In the genomic region with DNA sequence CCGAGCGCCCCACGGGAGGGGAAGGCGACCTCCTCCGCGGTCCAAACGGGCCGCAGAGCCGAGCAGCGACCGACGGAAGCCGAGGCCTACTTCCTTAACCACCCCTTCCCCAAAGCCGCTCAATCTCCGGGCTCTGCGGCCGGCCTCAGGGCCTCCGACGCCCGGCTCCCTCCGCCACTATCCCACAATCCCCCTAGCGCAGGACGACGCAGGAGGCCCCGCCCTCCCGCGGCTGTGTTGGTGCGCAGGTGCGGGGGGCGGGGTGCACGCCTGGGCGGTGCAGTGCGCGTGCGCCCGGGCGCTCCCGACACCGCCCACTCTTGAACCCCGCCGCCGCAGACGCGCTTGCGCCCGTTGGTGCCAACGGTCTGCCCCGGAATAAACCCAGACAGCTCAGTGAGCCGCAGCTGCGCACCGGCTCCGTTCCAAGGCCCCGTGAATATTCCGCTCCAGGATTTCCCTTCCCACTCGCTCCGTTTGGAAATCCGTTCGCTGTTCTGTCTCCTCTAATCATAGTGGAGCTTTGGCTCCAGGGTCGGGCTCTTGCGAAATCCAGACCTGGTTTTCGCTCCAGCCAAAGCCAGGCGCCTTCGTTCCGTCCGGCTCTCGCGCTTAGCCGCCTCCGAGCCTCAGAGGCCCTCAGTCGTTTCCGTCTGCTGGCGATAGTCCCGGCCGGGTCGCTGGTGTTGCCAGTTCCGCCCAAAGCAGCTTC, we compare ENCODE assay signal across 8 cellular contexts. TPM values are rescaled to one million over a fixed set of nuclear protein-coding genes. Genes with fewer than 3 reads are reported as not detected.
A peak's percentile ranks its signal among the peaks of the same experiment; 100 is the strongest.
DNase-seq lines count a peak whose midpoint lies in the region; ATAC-seq and TF ChIP-seq lines count a peak whose summit lies in the region.

A gene with protein sequence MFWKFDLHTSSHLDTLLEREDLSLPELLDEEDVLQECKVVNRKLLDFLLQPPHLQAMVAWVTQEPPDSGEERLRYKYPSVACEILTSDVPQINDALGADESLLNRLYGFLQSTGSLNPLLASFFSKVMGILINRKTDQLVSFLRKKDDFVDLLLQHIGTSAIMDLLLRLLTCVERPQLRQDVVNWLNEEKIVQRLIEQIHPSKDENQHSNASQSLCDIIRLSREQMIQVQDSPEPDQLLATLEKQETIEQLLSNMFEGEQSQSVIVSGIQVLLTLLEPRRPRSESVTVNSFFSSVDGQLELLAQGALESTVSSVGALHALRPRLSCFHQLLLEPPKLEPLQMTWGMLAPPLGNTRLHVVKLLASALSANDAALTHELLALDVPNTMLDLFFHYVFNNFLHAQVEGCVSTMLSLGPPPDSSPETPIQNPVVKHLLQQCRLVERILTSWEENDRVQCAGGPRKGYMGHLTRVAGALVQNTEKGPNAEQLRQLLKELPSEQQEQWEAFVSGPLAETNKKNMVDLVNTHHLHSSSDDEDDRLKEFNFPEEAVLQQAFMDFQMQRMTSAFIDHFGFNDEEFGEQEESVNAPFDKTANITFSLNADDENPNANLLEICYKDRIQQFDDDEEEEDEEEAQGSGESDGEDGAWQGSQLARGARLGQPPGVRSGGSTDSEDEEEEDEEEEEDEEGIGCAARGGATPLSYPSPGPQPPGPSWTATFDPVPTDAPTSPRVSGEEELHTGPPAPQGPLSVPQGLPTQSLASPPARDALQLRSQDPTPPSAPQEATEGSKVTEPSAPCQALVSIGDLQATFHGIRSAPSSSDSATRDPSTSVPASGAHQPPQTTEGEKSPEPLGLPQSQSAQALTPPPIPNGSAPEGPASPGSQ (minus strand): TSS at position 190 of the 712 bp plus-strand sequence. CDS start 11,914 bp downstream, outside the sequence.

- H3K27me3 ChIP-seq in gastroesophageal sphincter (no peaks in the 10 kb centered on the region), neutrophil (no peaks in the 10 kb centered on the region)

- peak within 1 kb of the TSS; percentile 93 for H3K9ac ChIP-seq in SK-N-MC (ENCODE audit: insufficient read length)

- CTCF ChIA-PET in activated naive CD4-positive, alpha-beta T cell treated with anti-CD3 and anti-CD28 coated beads, Interleukin-2, amount 10 ng/mL, durations not matched to agents 7 days and 5 days (lab: Charles Lee), result interaction anchor here (0.9 to 2.6 kb wide), 5 partner anchors 21 to 98 kb away, joined by 3 to 9 read pairs (median 4); partner anchors contain the start of genes HSPBP1 and KMT5C

- peak within 1 kb of the TSS; percentile 97 for H3K27ac Mint-ChIP-seq in HFFc6
- H3K27ac Mint-ChIP-seq in activated naive CD4-positive, alpha-beta T cell treated with anti-CD3 and anti-CD28 coated beads, Interleukin-2, amount 10 ng/mL, durations not matched to agents 7 days and 5 days, result peak within 1 kb of the TSS; percentile 99

- ATAC-seq in gastroesophageal sphincter, result peak; percentile 98

- peak within 1 kb of the TSS; percentile 95 for H3K4me3 Mint-ChIP-seq in HFFc6
- H3K4me3 Mint-ChIP-seq in activated naive CD4-positive, alpha-beta T cell treated with anti-CD3 and anti-CD28 coated beads, Interleukin-2, amount 10 ng/mL, durations not matched to agents 7 days and 5 days, result peak within 1 kb of the TSS; percentile 99

- H3K27ac ChIP-seq in SK-N-MC (peak within 1 kb of the TSS; percentile 97), gastroesophageal sphincter (peak within 1 kb of the TSS; percentile 86 to 94 (median 91)), neutrophil (peak within 1 kb of the TSS; percentile 93), substantia nigra (ENCODE audit: low read depth, low read length, poor library complexity, severe bottlenecking) (peak within 1 kb of the TSS; percentile 92)

- TF ChIP-seq CTCF in HFFc6 (IDR thresholded peaks at IDR 0.05) (no peak), NB4 (IDR thresholded peaks at IDR 0.05; ENCODE audit: low read depth, low read length) (no peak), gastroesophageal sphincter (IDR thresholded peaks at IDR 0.05) (peak in 1 of 4 experiments; percentile 5), neutrophil (IDR thresholded peaks at IDR 0.05) (peak; percentile 42)

- H3K36me3 Mint-ChIP-seq in HFFc6 (ENCODE audit: low read depth), result peaks cover 25% of the 10 kb centered on the region
- H3K36me3 Mint-ChIP-seq in activated naive CD4-positive, alpha-beta T cell treated with anti-CD3 and anti-CD28 coated beads, Interleukin-2, amount 10 ng/mL, durations not matched to agents 7 days and 5 days, result peaks cover 40% of the 10 kb centered on the region

- no peaks in the 10 kb centered on the region for H3K36me3 ChIP-seq in SK-N-MC (ENCODE audit: insufficient read depth, low read length)
- peaks cover 0 to 8% of the 10 kb centered on the region in 2 donors for H3K36me3 ChIP-seq in gastroesophageal sphincter
- no peaks in the 10 kb centered on the region for H3K36me3 ChIP-seq in neutrophil

- H3K9me3 ChIP-seq in SK-N-MC (ENCODE audit: low read depth, low read length) (no peaks in the 10 kb centered on the region), gastroesophageal sphincter (no peaks in the 10 kb centered on the region), neutrophil (no peaks in the 10 kb centered on the region)

- H3K4me3 ChIP-seq in NB4 (ENCODE audit: low read depth, low read length) (peak within 1 kb of the TSS; percentile 88), SK-N-MC (peak within 1 kb of the TSS; percentile 82), gastroesophageal sphincter (peak within 1 kb of the TSS; percentile 87 to 96), neutrophil (ENCODE audit: low read depth in 1 of 2, low read length in 1 of 2) (peak within 1 kb of the TSS; percentile 86 to 88)

- 0% methylated on average over 27 of the region's 76 CpGs; no CpG with 5 or more reads in 1 of the 2 donors for WGBS in gastroesophageal sphincter (ENCODE audit: low coverage in 1 of 2), 2 donors

- DNase-seq in GM04503 (ENCODE audit: low read depth) (peak; percentile 98), HFFc6 (peak; percentile 99), NB4 (ENCODE audit: low read depth) (peak; percentile 97), SK-N-MC (ENCODE audit: low read depth, low spot score) (peak; percentile 99), substantia nigra (lab: John Stamatoyannopoulos, UW) (peak; percentile 77 to 100 (median 96))
- DNase-seq in activated naive CD4-positive, alpha-beta T cell treated with anti-CD3 and anti-CD28 coated beads, Interleukin-2, amount 10 ng/mL, durations not matched to agents 7 days and 5 days, result peak; percentile 95

- H3K27me3 Mint-ChIP-seq in HFFc6 (ENCODE audit: insufficient read depth), result no peaks in the 10 kb centered on the region; the same call in 1 of the 2 replicates
- H3K27me3 Mint-ChIP-seq in activated naive CD4-positive, alpha-beta T cell treated with anti-CD3 and anti-CD28 coated beads, Interleukin-2, amount 10 ng/mL, durations not matched to agents 7 days and 5 days, result peaks cover 4% of the 10 kb centered on the region

- TF ChIP-seq POLR2A in NB4 (IDR thresholded peaks at IDR 0.05; ENCODE audit: extremely low read depth, insufficient read length) (peak; percentile 90), gastroesophageal sphincter (IDR thresholded peaks at IDR 0.05) (peak; percentile 78 to 84)

- no peaks in the 10 kb centered on the region for H3K9me3 Mint-ChIP-seq in HFFc6
- no peaks in the 10 kb centered on the region for H3K9me3 Mint-ChIP-seq in activated naive CD4-positive, alpha-beta T cell treated with anti-CD3 and anti-CD28 coated beads, Interleukin-2, amount 10 ng/mL, durations not matched to agents 7 days and 5 days

- peaks cover 49% of the 10 kb centered on the region for H3K4me1 Mint-ChIP-seq in HFFc6 (ENCODE audit: low read depth)
- peaks cover 40% of the 10 kb centered on the region for H3K4me1 Mint-ChIP-seq in activated naive CD4-positive, alpha-beta T cell treated with anti-CD3 and anti-CD28 coated beads, Interleukin-2, amount 10 ng/mL, durations not matched to agents 7 days and 5 days

- TF ChIP-seq EP300 in gastroesophageal sphincter (IDR thresholded peaks at IDR 0.05), result no peak

- H3K4me1 ChIP-seq in gastroesophageal sphincter (peaks cover 0 to 48% (median 37%) of the 10 kb centered on the region in 3 donors), neutrophil (ENCODE audit: control insufficient read depth in 1 of 2, insufficient read depth in 1 of 2, low read depth in 1 of 2, low read length in 1 of 2) (peaks cover 47 to 50% of the 10 kb centered on the region in 2 experiments)

RNA-seq across cellular contexts. Expression of the gene that starts here (rescaled TPM):
- 10 to 100 TPM; 85.8 to 93.7 (median 88.9) TPM for total RNA-seq in HFFc6 (2021; fragmentation: NEBNext Ultra II Directional; extraction: Animal tissue kit (Norgen Biotek cat#: 25700))
- 10 to 100 TPM; 32.6 to 79.4 (median 34.0) TPM for total RNA-seq in gastroesophageal sphincter

Comparison
In these comparisons a context has a peak if more than half of its experiments do, and no peak if none do; other contexts are left out.
1. Peak in every context shown above with its lines: DNase-seq, ATAC-seq, H3K4me3 ChIP-seq and H3K27ac ChIP-seq.